ENCODE assay signal across 31 cellular contexts in the genomic region with DNA sequence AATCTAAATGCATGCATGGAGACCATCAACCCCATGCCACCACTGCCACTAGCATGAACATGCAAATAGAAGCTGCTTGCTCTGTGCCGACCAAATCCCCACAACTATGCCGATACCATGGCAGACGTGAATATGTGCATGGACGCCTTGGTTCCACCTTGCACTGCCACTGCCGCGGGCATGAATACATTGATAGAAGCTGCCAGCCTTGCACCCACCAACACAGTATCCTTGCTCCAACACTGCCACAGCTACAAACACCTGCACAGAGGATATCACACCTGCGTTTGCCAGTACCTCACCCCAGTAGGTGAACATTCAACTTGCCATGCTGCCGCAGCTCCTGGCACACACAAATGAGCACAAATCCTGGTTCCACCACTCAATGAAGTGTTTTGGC.
"Had no signal": no experiment of that assay in that cellular context is flagged by ENCODE, and none has a peak within 500 bp of the region (broad histone marks: within the 10 kb centered on the region; RNA-seq: fewer than 3 reads in every experiment).

No MANE protein-coding gene starts in this region.

- H3K27me3 ChIP-seq: brain microvascular endothelial cell, colonic mucosa, esophagus squamous epithelium, gastroesophageal sphincter had no signal

- H3K4me1 Mint-ChIP-seq: activated B cell treated with CpG ODN at 0.5 μM for 24 hours; activated T-helper 17 cell treated with anti-CD3 and anti-CD28 coated beads, Interleukin-2, amount 50 U/mL, for 72 hours; T-helper 17 cell had no signal

- H3K36me3 ChIP-seq: brain microvascular endothelial cell, colonic mucosa, esophagus squamous epithelium, gastroesophageal sphincter, WERI-Rb-1 had no signal

- ATAC-seq: activated CD4-positive, CD25-positive, alpha-beta regulatory T cell treated with anti-CD3 and anti-CD28 coated beads, Interleukin-2, amount 50 U/mL, for 24 hours; activated CD8-positive, alpha-beta T cell treated with anti-CD3 and anti-CD28 coated beads for 36 hours; activated T-cell treated with anti-CD3 and anti-CD28 coated beads, Interleukin-2, amount 50 U/mL, for 4 hours; activated T-helper 17 cell treated with anti-CD3 and anti-CD28 coated beads, Interleukin-2, amount 50 U/mL, for 72 hours; gastroesophageal sphincter; T-helper 17 cell had no signal

- FAIRE-seq: astrocyte, endometrium, endothelial cell of umbilical vein had no signal

- DNase-seq: activated B cell treated with CpG ODN at 0.5 μM for 24 hours; activated CD4-positive, alpha-beta T cell treated with anti-CD3 and anti-CD28 coated beads for 48 hours; activated CD4-positive, alpha-beta T cell treated with anti-CD3 and anti-CD28 coated beads, Interleukin-2, amount 50 U/mL, for 1 hour; activated CD4-positive, alpha-beta T cell treated with anti-CD3 and anti-CD28 coated beads, Interleukin-2, amount 50 U/mL, for 48 hours; activated CD8-positive, alpha-beta memory T cell treated with anti-CD3 and anti-CD28 coated beads for 24 hours; activated CD8-positive, alpha-beta T cell treated with anti-CD3 and anti-CD28 coated beads for 36 hours; activated effector memory CD4-positive, alpha-beta T cell treated with Interleukin-2 at 50 U/mL for 16 hours; activated gamma-delta T cell treated with Interleukin-2 at 50 U/mL for 16 hours; activated naive CD4-positive, alpha-beta T cell treated with anti-CD3 and anti-CD28 coated beads, Interleukin-2, amount 50 U/mL, for 16 hours; activated naive CD4-positive, alpha-beta T cell treated with Interleukin-2 at 50 U/mL for 16 hours; activated T-cell treated with anti-CD3 and anti-CD28 coated beads, Interleukin-2, amount 50 U/mL, for 4 hours; amniotic stem cell; anterior cingulate cortex; brain microvascular endothelial cell; caudate nucleus; colonic mucosa; effector CD8-positive, alpha-beta T cell; esophagus squamous epithelium; foreskin melanocyte; T-helper 1 cell; T-helper 17 cell; T1000; WERI-Rb-1 had no signal

- H3K36me3 Mint-ChIP-seq: activated naive CD8-positive, alpha-beta T cell had no signal

- H3K4me3 ChIP-seq: colonic mucosa, esophagus squamous epithelium, gastroesophageal sphincter had no signal

- H3K4me3 Mint-ChIP-seq: activated B cell treated with CpG ODN at 0.5 μM for 24 hours; activated CD8-positive, alpha-beta T cell treated with anti-CD3 and anti-CD28 coated beads for 36 hours; activated naive CD8-positive, alpha-beta T cell; activated T-cell treated with anti-CD3 and anti-CD28 coated beads, Interleukin-2, amount 50 U/mL, for 4 hours; activated T-helper 17 cell treated with anti-CD3 and anti-CD28 coated beads, Interleukin-2, amount 50 U/mL, for 72 hours; T-helper 17 cell; T-helper 2 cell treated with Interferon-gamma antibody and Interleukin-4, amounts not matched to agents 5 μg/mL and 100 μg/mL, for 36 hours had no signal

- H3K27me3 Mint-ChIP-seq: activated B cell treated with CpG ODN at 0.5 μM for 24 hours; activated CD8-positive, alpha-beta T cell treated with anti-CD3 and anti-CD28 coated beads for 36 hours; activated naive CD8-positive, alpha-beta T cell; activated T-helper 17 cell treated with anti-CD3 and anti-CD28 coated beads, Interleukin-2, amount 50 U/mL, for 72 hours; T-helper 17 cell had no signal

- H3K27ac Mint-ChIP-seq: activated B cell treated with CpG ODN at 0.5 μM for 24 hours; activated CD8-positive, alpha-beta T cell treated with anti-CD3 and anti-CD28 coated beads for 36 hours; activated naive CD8-positive, alpha-beta T cell; activated T-helper 17 cell treated with anti-CD3 and anti-CD28 coated beads, Interleukin-2, amount 50 U/mL, for 72 hours; T-helper 17 cell; T-helper 2 cell treated with Interferon-gamma antibody and Interleukin-4, amounts not matched to agents 5 μg/mL and 100 μg/mL, for 36 hours had no signal
